In the genomic region with DNA sequence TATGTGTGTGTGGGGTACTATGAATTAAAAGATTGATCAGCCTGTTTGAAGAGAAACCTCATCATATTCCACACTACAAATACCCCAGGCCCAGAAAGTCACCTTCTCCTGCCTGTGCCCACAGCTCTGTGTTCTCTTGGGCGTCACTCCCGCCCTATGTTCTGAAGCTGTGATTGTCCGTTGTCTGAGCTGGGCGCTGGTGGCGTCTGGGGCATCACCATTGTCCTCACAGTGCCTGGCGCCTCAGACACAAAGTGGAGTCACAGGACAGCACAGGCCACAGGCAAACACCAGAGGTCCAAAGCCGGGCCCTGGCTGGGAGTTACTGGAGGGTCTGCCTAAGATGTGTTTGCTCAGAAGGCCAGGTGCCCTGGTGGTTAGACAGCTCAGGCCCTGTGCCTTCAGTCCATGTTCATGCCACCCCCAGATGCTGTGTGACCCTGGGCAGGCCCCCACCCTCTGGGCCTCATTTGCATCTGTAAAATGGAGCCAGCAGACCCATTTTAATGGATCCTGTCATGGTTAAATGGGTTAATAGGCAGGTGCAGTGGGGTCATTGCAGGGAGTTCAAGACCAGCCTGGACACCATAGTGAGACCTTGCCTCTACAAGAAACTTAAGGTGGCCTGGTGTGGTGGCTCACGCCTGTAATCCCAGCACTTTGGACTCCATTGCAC, we compare ENCODE assay signal across 1 cellular context.
TF ChIP-seq lines count a peak whose summit lies in the region.

No MANE protein-coding gene starts in this region.

TF ChIP-seq in HepG2, 621 proteins besides CTCF, POLR2A, EP300 and RAD21:
- TF ChIP-seq, protein P1, sequence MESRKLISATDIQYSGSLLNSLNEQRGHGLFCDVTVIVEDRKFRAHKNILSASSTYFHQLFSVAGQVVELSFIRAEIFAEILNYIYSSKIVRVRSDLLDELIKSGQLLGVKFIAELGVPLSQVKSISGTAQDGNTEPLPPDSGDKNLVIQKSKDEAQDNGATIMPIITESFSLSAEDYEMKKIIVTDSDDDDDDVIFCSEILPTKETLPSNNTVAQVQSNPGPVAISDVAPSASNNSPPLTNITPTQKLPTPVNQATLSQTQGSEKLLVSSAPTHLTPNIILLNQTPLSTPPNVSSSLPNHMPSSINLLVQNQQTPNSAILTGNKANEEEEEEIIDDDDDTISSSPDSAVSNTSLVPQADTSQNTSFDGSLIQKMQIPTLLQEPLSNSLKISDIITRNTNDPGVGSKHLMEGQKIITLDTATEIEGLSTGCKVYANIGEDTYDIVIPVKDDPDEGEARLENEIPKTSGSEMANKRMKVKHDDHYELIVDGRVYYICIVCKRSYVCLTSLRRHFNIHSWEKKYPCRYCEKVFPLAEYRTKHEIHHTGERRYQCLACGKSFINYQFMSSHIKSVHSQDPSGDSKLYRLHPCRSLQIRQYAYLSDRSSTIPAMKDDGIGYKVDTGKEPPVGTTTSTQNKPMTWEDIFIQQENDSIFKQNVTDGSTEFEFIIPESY (CRISPR knock-in tag; IDR thresholded peaks at IDR 0.05): 0 out of 2 replicates have a peak, but pooled peaks have one; percentile 24
- TF ChIP-seq ZNF737 (CRISPR knock-in tag; IDR thresholded peaks at IDR 0.05; ENCODE audit: borderline replicate concordance): no peak
- peak; percentile 44; the same call in 1 of the 2 replicates for TF ChIP-seq ZNF768 (CRISPR knock-in tag; IDR thresholded peaks at IDR 0.05)
- 0 out of 2 replicates have a peak, but pooled peaks have one; percentile 53 for TF ChIP-seq HNRNPL (IDR thresholded peaks at IDR 0.05; ENCODE audit: low read depth, low read length)
- peak; percentile 60 for TF ChIP-seq ZNF629 (CRISPR knock-in tag; conservative IDR thresholded peaks at IDR 0.05)
- TF ChIP-seq, protein P2, sequence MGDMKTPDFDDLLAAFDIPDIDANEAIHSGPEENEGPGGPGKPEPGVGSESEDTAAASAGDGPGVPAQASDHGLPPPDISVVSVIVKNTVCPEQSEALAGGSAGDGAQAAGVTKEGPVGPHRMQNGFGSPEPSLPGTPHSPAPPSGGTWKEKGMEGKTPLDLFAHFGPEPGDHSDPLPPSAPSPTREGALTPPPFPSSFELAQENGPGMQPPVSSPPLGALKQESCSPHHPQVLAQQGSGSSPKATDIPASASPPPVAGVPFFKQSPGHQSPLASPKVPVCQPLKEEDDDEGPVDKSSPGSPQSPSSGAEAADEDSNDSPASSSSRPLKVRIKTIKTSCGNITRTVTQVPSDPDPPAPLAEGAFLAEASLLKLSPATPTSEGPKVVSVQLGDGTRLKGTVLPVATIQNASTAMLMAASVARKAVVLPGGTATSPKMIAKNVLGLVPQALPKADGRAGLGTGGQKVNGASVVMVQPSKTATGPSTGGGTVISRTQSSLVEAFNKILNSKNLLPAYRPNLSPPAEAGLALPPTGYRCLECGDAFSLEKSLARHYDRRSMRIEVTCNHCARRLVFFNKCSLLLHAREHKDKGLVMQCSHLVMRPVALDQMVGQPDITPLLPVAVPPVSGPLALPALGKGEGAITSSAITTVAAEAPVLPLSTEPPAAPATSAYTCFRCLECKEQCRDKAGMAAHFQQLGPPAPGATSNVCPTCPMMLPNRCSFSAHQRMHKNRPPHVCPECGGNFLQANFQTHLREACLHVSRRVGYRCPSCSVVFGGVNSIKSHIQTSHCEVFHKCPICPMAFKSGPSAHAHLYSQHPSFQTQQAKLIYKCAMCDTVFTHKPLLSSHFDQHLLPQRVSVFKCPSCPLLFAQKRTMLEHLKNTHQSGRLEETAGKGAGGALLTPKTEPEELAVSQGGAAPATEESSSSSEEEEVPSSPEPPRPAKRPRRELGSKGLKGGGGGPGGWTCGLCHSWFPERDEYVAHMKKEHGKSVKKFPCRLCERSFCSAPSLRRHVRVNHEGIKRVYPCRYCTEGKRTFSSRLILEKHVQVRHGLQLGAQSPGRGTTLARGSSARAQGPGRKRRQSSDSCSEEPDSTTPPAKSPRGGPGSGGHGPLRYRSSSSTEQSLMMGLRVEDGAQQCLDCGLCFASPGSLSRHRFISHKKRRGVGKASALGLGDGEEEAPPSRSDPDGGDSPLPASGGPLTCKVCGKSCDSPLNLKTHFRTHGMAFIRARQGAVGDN (CRISPR knock-in tag; IDR thresholded peaks at IDR 0.05): peak; percentile 26; the same call in 1 of the 2 replicates
- no peak for TF ChIP-seq PAF1 (CRISPR knock-in tag; IDR thresholded peaks at IDR 0.05)
